ENCODE assay signal across 8 cellular contexts in genomic region chr10:102917962-102918816, GRCh38. TPM values are rescaled to one million over a fixed set of nuclear protein-coding genes. Genes with fewer than 3 reads are reported as not detected.
DNase-seq lines count a peak whose midpoint lies in the region; ATAC-seq and TF ChIP-seq lines count a peak whose summit lies in the region.

Gene CNNM2, plus strand, starts transcription at chr10:102918294. Its CDS starts 187 bp downstream, at chr10:102918481.

- peak within 1 kb of the TSS; percentile 87 for H3K27ac Mint-ChIP-seq in activated naive CD8-positive, alpha-beta T cell treated with anti-CD3 and anti-CD28 coated beads, Interleukin-2, amount 50 U/mL, for 24 hours

- WGBS in ovary, 3 donors: 0 to 1% (median 1%) methylated on average over 80 of the region's 80 CpGs
- WGBS in thyroid gland, 2 donors: 0 to 2% methylated on average over 1 to 27 of the region's 80 CpGs

- H4K20me1 ChIP-seq in SU-DHL-6 (ENCODE audit: low read depth, low read length): no peaks in the 10 kb centered on the region

- TF ChIP-seq POLR2A in ovary (IDR thresholded peaks at IDR 0.05): peak; percentile 37
- peak; percentile 15 to 87 for TF ChIP-seq POLR2A in thyroid gland (IDR thresholded peaks at IDR 0.05)

- H3K27me3 Mint-ChIP-seq in activated naive CD8-positive, alpha-beta T cell treated with anti-CD3 and anti-CD28 coated beads, Interleukin-2, amount 50 U/mL, for 24 hours: peaks cover 17% of the 10 kb centered on the region

- no peaks in the 10 kb centered on the region for H3K9me3 Mint-ChIP-seq in activated naive CD8-positive, alpha-beta T cell treated with anti-CD3 and anti-CD28 coated beads, Interleukin-2, amount 50 U/mL, for 24 hours

- TF ChIP-seq CTCF in GM12875 (IDR thresholded peaks at IDR 0.05; ENCODE audit: borderline replicate concordance, insufficient read depth, low read depth, low read length) (no peak), SU-DHL-6 (IDR thresholded peaks at IDR 0.05; ENCODE audit: insufficient read depth, low read length, poor library complexity, severe bottlenecking) (no peak), ovary (IDR thresholded peaks at IDR 0.05) (no peak), thyroid gland (IDR thresholded peaks at IDR 0.05) (no peak)

- H3K36me3 Mint-ChIP-seq in activated naive CD8-positive, alpha-beta T cell treated with anti-CD3 and anti-CD28 coated beads, Interleukin-2, amount 50 U/mL, for 24 hours (ENCODE audit: low read depth): peaks cover 2% of the 10 kb centered on the region

- H3K9me3 ChIP-seq in SU-DHL-6 (ENCODE audit: insufficient read depth, low read length) (no peaks in the 10 kb centered on the region), ovary (no peaks in the 10 kb centered on the region), thyroid gland (no peaks in the 10 kb centered on the region)

- H3K4me1 ChIP-seq in ovary (ENCODE audit: insufficient read depth) (peaks cover 4% of the 10 kb centered on the region), thyroid gland (peaks cover 28 to 30% of the 10 kb centered on the region in 2 donors)

- H3K27ac ChIP-seq in SU-DHL-6 (ENCODE audit: low read depth, low read length) (no peak within 1 kb of the TSS; the same call in 1 of the 2 replicates), ovary (peak within 1 kb of the TSS; percentile 80 to 83), thyroid gland (peak within 1 kb of the TSS; percentile 90 to 96 (median 95))

- H3K4me1 Mint-ChIP-seq in activated naive CD8-positive, alpha-beta T cell treated with anti-CD3 and anti-CD28 coated beads, Interleukin-2, amount 50 U/mL, for 24 hours: peaks cover 54% of the 10 kb centered on the region

- H3K9me2 ChIP-seq in SU-DHL-6 (replicated peaks; ENCODE audit: insufficient read depth, low read length): no peaks in the 10 kb centered on the region

- no peaks in the 10 kb centered on the region for H3K27me3 ChIP-seq in SU-DHL-6 (ENCODE audit: low read length)
- H3K27me3 ChIP-seq in ovary: no peaks in the 10 kb centered on the region
- H3K27me3 ChIP-seq in thyroid gland: no peaks in the 10 kb centered on the region

- ATAC-seq in HG02763 (IDR thresholded peaks at IDR 0.05; ENCODE audit: unreplicated experiment) (peak; percentile 85), Right ventricle myocardium superior (ENCODE audit: poor library complexity) (peak; percentile 98)
- peak; percentile 92 for ATAC-seq in activated naive CD8-positive, alpha-beta T cell treated with anti-CD3 and anti-CD28 coated beads, Interleukin-2, amount 50 U/mL, for 24 hours

- H3K4me3 Mint-ChIP-seq in activated naive CD8-positive, alpha-beta T cell treated with anti-CD3 and anti-CD28 coated beads, Interleukin-2, amount 50 U/mL, for 24 hours: peak within 1 kb of the TSS; percentile 87

- DNase-seq in NCI-H1417 (lab: John Stamatoyannopoulos, UW) (peak; percentile 98 to 99 (median 98)), Right ventricle myocardium superior (peak; percentile 100), ovary (peak; percentile 99 to 100 (median 100)), thyroid gland (peak; percentile 100)
- peak; percentile 99 for DNase-seq in activated naive CD8-positive, alpha-beta T cell treated with anti-CD3 and anti-CD28 coated beads, Interleukin-2, amount 50 U/mL, for 24 hours

- no peaks in the 10 kb centered on the region for H3K79me2 ChIP-seq in SU-DHL-6 (ENCODE audit: insufficient read depth, low read length)

- H3F3A ChIP-seq in SU-DHL-6 (ENCODE audit: insufficient read depth): no peaks in the 10 kb centered on the region

- peak within 1 kb of the TSS; percentile 72 for H3K9ac ChIP-seq in SU-DHL-6 (ENCODE audit: low read length)

- intact Hi-C loops in Right ventricle myocardium superior (cut with DNase I): loop anchor here (2.0 to 5.0 kb wide), 3 partner anchors 149 to 329 kb away; partner anchors contain the start of gene NT5C2
- intact Hi-C loops in ovary (cut with DNase I): loop anchor here (1.0 to 10.0 kb wide), 7 partner anchors 134 to 329 kb away; partner anchors contain the start of gene RPEL1 (in 4 of the 4)
- intact Hi-C loops in thyroid gland (cut with DNase I): loop anchor here (2.0 to 5.0 kb wide), 2 partner anchors 151 to 329 kb away; partner anchors contain the start of gene RPEL1

- H3K36me3 ChIP-seq in SU-DHL-6 (ENCODE audit: low read length): no peaks in the 10 kb centered on the region
- H3K36me3 ChIP-seq in ovary: no peaks in the 10 kb centered on the region
- H3K36me3 ChIP-seq in thyroid gland: no peaks in the 10 kb centered on the region

- peak within 1 kb of the TSS; percentile 91 for H2AFZ ChIP-seq in SU-DHL-6 (ENCODE audit: low read depth, low read length, severe bottlenecking)

- no peak for TF ChIP-seq EP300 in ovary (IDR thresholded peaks at IDR 0.05)

- H3K4me3 ChIP-seq in GM12875 (ENCODE audit: low read depth, low read length) (peak within 1 kb of the TSS; percentile 95), SU-DHL-6 (ENCODE audit: insufficient read depth, low read length, poor library complexity, severe bottlenecking) (peak within 1 kb of the TSS; percentile 70), ovary (peak within 1 kb of the TSS; percentile 85), thyroid gland (replicated peaks in 1 of 3) (peak within 1 kb of the TSS; percentile 93 to 95 (median 94))

- peak within 1 kb of the TSS; percentile 74 for H3K4me2 ChIP-seq in SU-DHL-6 (ENCODE audit: low read depth, low read length, poor library complexity, severe bottlenecking)

RNA-seq across cellular contexts. Expression of gene CNNM2, which starts in this region (rescaled TPM):
- total RNA-seq in Right ventricle myocardium superior: 2.6 TPM
- total RNA-seq in ovary: 10 to 100 TPM in 2 of 7 donors, 1 to 10 TPM in 5; 6.7 to 15.0 (median 8.9) TPM
- polyA plus RNA-seq in ovary: 10 to 100 TPM in 1 of 2 donors, 1 to 10 TPM in 1; 5.4 to 12.6 TPM
- total RNA-seq in thyroid gland: 10 to 100 TPM; 15.2 to 19.2 (median 15.9) TPM
